ENCODE assay signal across 9 cellular contexts in the genomic region with DNA sequence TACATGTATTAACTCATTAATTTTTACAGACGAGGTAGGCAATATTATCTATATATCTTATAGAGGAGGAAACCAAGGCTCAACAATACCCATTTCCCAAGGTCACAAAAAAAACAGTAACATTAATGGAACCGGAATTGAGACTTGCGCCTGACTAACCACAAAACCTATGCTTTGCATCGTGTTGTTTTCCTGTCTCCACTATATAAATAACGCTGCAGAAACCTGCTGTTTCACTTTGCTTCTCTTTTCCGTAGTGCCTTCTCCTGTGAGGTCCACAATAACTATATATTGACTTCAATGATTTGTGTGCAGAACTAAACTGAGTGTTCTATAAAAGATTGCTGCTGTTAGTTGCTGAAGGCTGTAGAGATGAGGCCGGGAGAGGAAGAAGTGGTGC.
DNase-seq lines count a peak whose midpoint lies in the region; ATAC-seq and TF ChIP-seq lines count a peak whose summit lies in the region.
"Had no signal": no experiment of that assay in that cellular context is flagged by ENCODE, and none has a peak within 500 bp of the region (broad histone marks: within the 10 kb centered on the region; RNA-seq: fewer than 3 reads in every experiment).

No MANE protein-coding gene starts in this region.

- DNase-seq in GM12864 (ENCODE audit: low read depth) (peak; percentile 74), UCSD-AML1 (lab: John Stamatoyannopoulos, UW; ENCODE audit: unreplicated experiment) (peak; percentile 6), Caco-2 (no peak), kidney tubule cell (ENCODE audit: low spot score) (no peak), HuH-7.5 (ENCODE audit: low spot score) (no peak), HAP-1 (ENCODE audit: low spot score in 2 of 2) (no peak)
- DNase-seq: amygdala had no signal

- H3K27me3 ChIP-seq in Caco-2 (replicated peaks; ENCODE audit: control insufficient read depth, insufficient read depth, low read length) (no peaks in the 10 kb centered on the region), HAP-1 (ENCODE audit: low read depth) (no peaks in the 10 kb centered on the region)

- in situ Hi-C loops in HAP-1 (cut with MboI; ENCODE audit: low sequenced_read_pairs) = no loop called here

- CTCF ChIA-PET in Caco-2 (lab: Charles Lee) = no interaction called here

- no peak for TF ChIP-seq CTCF in GM12864 (IDR thresholded peaks at IDR 0.05; ENCODE audit: low read depth, low read length, missing control alignments)
- no peak for TF ChIP-seq CTCF in Caco-2 (IDR thresholded peaks at IDR 0.05; ENCODE audit: insufficient read depth in 1 of 2, low read depth in 1 of 2, low read length in 1 of 2, severe bottlenecking in 1 of 2, unreplicated experiment in 1 of 2)

- no peaks in the 10 kb centered on the region for H3K9me3 Mint-ChIP-seq in Caco-2 (ENCODE audit: unreplicated experiment)

- H3K4me3 ChIP-seq in GM12864 (ENCODE audit: low read depth, low read length) (peak overlapping the region; percentile 12; the same call in 1 of the 2 replicates), Caco-2 (ENCODE audit: low read depth, low read length) (no peak overlapping the region), HAP-1 (no peak overlapping the region)

- H3K36me3 Mint-ChIP-seq in Caco-2 (ENCODE audit: insufficient read depth, unreplicated experiment) = peaks cover 4% of the 10 kb centered on the region

- no peaks in the 10 kb centered on the region for H3K9me3 ChIP-seq in Caco-2
- H3K9me3 ChIP-seq in HAP-1 = no peaks in the 10 kb centered on the region

- no peak overlapping the region for H3K4me3 Mint-ChIP-seq in Caco-2 (ENCODE audit: unreplicated experiment)

- H3K27me3 Mint-ChIP-seq in Caco-2 (ENCODE audit: insufficient read depth, unreplicated experiment) = no peaks in the 10 kb centered on the region

- H3K36me3 ChIP-seq in Caco-2 (ENCODE audit: control insufficient read depth, insufficient read depth, low read length) (no peaks in the 10 kb centered on the region; the same call in 1 of the 2 replicates), HAP-1 (replicated peaks) (no peaks in the 10 kb centered on the region)

- BruUV-seq in Caco-2 (replicated peaks; lab: Mats Ljungman, UMichigan) = no TSS peak

- H3K27ac Mint-ChIP-seq in Caco-2 (ENCODE audit: unreplicated experiment) = no peak overlapping the region

- peaks cover 21% of the 10 kb centered on the region for H3K4me1 Mint-ChIP-seq in Caco-2 (ENCODE audit: low read depth, unreplicated experiment)

- intact Hi-C loops in Caco-2 (cut with micrococcal nuclease; ENCODE audit: unreplicated experiment) = no loop called here

- ATAC-seq in GM19351 (IDR thresholded peaks at IDR 0.05; ENCODE audit: unreplicated experiment) = peak; percentile 48
- peak; percentile 30 for ATAC-seq in HG03060 (IDR thresholded peaks at IDR 0.05; ENCODE audit: low read depth, unreplicated experiment)

- H3K4me1 ChIP-seq in Caco-2 (peaks cover 9% of the 10 kb centered on the region), HAP-1 (peaks cover 6% of the 10 kb centered on the region)

- POLR2A ChIA-PET in Caco-2 (lab: Charles Lee) = no interaction called here

Comparison
In these comparisons a context has a peak if more than half of its experiments do, and no peak if none do; other contexts are left out.
1. DNase-seq: peak in GM12864 (single experiment) and UCSD-AML1 (single experiment); none in Caco-2 (0 of 2), kidney tubule cell (single experiment), HuH-7.5 (single experiment) and HAP-1 (0 of 2).